1 cellular context compared by ENCODE assay signal in the genomic region with DNA sequence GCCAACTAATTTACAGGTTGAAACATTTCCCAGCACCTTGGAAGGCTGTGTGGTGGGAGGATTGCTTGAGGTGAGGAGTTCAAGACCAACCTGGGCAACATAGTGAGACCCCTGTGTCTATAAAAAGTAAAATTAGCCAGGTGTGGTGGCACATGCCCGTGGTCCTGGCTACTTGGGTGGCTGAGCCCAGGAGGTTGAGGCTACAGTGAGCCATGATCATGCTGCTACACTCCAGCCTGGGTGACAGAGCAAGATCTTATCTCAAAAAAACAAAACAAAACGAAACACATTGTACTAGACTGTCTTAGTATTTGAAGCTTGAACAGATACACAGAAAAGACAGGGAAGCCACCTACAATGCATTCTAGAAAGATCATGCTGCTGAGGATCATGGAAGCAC.
TF ChIP-seq lines count a peak whose summit lies in the region.

No MANE protein-coding gene starts in this region.

TF ChIP-seq in K562, 482 proteins besides CTCF, POLR2A, EP300 and RAD21 (continued from another document and continues in another):
- TF ChIP-seq, protein P1, sequence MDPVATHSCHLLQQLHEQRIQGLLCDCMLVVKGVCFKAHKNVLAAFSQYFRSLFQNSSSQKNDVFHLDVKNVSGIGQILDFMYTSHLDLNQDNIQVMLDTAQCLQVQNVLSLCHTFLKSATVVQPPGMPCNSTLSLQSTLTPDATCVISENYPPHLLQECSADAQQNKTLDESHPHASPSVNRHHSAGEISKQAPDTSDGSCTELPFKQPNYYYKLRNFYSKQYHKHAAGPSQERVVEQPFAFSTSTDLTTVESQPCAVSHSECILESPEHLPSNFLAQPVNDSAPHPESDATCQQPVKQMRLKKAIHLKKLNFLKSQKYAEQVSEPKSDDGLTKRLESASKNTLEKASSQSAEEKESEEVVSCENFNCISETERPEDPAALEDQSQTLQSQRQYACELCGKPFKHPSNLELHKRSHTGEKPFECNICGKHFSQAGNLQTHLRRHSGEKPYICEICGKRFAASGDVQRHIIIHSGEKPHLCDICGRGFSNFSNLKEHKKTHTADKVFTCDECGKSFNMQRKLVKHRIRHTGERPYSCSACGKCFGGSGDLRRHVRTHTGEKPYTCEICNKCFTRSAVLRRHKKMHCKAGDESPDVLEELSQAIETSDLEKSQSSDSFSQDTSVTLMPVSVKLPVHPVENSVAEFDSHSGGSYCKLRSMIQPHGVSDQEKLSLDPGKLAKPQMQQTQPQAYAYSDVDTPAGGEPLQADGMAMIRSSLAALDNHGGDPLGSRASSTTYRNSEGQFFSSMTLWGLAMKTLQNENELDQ (CRISPR knock-in tag; IDR thresholded peaks at IDR 0.05; ENCODE audit: borderline replicate concordance): no peak
- TF ChIP-seq NFXL1 (CRISPR knock-in tag; IDR thresholded peaks at IDR 0.05) (no peak), ZNF316 (IDR thresholded peaks at IDR 0.05) (peak; percentile 50; the same call in 1 of the 2 replicates), CC2D1A (IDR thresholded peaks at IDR 0.05) (no peak), CREB1 (IDR thresholded peaks at IDR 0.05) (no peak), CREB1 (CRISPR knock-in tag; IDR thresholded peaks at IDR 0.05) (no peak), ZFP36 (IDR thresholded peaks at IDR 0.05; ENCODE audit: low read depth, low read length, partially characterized antibody) (no peak), GATAD2A (IDR thresholded peaks at IDR 0.05) (peak; percentile 66; the same call in 1 of the 2 replicates), POLR3G (IDR thresholded peaks at IDR 0.05; ENCODE audit: extremely low read depth, insufficient read length, insufficient replicate concordance) (no peak), ARID1B (IDR thresholded peaks at IDR 0.05) (peak; percentile 62; the same call in 1 of the 2 replicates), XRCC4 (IDR thresholded peaks at IDR 0.05; ENCODE audit: extremely low read depth, insufficient read depth, insufficient read length) (no peak), EWSR1 (IDR thresholded peaks at IDR 0.05; ENCODE audit: borderline replicate concordance, low read depth, partially characterized antibody) (no peak), POLR2AphosphoS2 (IDR thresholded peaks at IDR 0.05; ENCODE audit: low read length) (no peak), HMBOX1 (IDR thresholded peaks at IDR 0.05) (no peak), IRF1 (CRISPR knock-in tag; IDR thresholded peaks at IDR 0.05; ENCODE audit: borderline replicate concordance) (no peak), ZNF668 (CRISPR knock-in tag; IDR thresholded peaks at IDR 0.05) (0 out of 2 replicates have a peak, but pooled peaks have one; percentile 33), NBN (IDR thresholded peaks at IDR 0.05; ENCODE audit: low read depth) (no peak), ILF3 (IDR thresholded peaks at IDR 0.05; ENCODE audit: borderline replicate concordance) (no peak), NR2C1 (IDR thresholded peaks at IDR 0.05) (no peak), NR2C1 (tag; IDR thresholded peaks at IDR 0.05) (0 out of 2 replicates have a peak, but pooled peaks have one; percentile 33), TBL1XR1 (IDR thresholded peaks at IDR 0.05; ENCODE audit: low read length in 2 of 2) (no peak), ZNF41 (CRISPR knock-in tag; conservative IDR thresholded peaks at IDR 0.05) (no peak), L3MBTL2 (IDR thresholded peaks at IDR 0.05) (peak; percentile 88), XRCC3 (IDR thresholded peaks at IDR 0.05) (no peak), KLF1 (tag; IDR thresholded peaks at IDR 0.05) (no peak), ZNF143 (CRISPR knock-in tag; IDR thresholded peaks at IDR 0.05) (no peak), ZNF124 (CRISPR knock-in tag; IDR thresholded peaks at IDR 0.05) (no peak), SOX6 (IDR thresholded peaks at IDR 0.05) (peak; percentile 96), PHB2 (IDR thresholded peaks at IDR 0.05; ENCODE audit: low read depth) (no peak), SMARCC2 (IDR thresholded peaks at IDR 0.05; ENCODE audit: low read depth) (no peak), ZNF239 (CRISPR knock-in tag; IDR thresholded peaks at IDR 0.05) (no peak), BACH1 (tag; IDR thresholded peaks at IDR 0.05) (peak; percentile 63; the same call in 1 of the 2 replicates), PHF21A (IDR thresholded peaks at IDR 0.05; ENCODE audit: borderline replicate concordance, low read depth) (no peak), ZNF609 (CRISPR knock-in tag; IDR thresholded peaks at IDR 0.05; ENCODE audit: borderline replicate concordance) (no peak), HNRNPK (IDR thresholded peaks at IDR 0.05; ENCODE audit: low read depth, low read length, poor library complexity, severe bottlenecking) (no peak), MCM5 (IDR thresholded peaks at IDR 0.05; ENCODE audit: low read depth) (no peak)
- TF ChIP-seq, protein P2, sequence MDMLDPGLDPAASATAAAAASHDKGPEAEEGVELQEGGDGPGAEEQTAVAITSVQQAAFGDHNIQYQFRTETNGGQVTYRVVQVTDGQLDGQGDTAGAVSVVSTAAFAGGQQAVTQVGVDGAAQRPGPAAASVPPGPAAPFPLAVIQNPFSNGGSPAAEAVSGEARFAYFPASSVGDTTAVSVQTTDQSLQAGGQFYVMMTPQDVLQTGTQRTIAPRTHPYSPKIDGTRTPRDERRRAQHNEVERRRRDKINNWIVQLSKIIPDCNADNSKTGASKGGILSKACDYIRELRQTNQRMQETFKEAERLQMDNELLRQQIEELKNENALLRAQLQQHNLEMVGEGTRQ (CRISPR knock-in tag; IDR thresholded peaks at IDR 0.05): no peak
- TF ChIP-seq, protein P3, sequence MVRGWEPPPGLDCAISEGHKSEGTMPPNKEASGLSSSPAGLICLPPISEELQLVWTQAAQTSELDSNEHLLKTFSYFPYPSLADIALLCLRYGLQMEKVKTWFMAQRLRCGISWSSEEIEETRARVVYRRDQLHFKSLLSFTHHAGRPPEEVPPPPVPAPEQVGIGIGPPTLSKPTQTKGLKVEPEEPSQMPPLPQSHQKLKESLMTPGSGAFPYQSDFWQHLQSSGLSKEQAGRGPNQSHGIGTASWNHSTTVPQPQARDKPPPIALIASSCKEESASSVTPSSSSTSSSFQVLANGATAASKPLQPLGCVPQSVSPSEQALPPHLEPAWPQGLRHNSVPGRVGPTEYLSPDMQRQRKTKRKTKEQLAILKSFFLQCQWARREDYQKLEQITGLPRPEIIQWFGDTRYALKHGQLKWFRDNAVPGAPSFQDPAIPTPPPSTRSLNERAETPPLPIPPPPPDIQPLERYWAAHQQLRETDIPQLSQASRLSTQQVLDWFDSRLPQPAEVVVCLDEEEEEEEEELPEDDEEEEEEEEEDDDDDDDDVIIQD (CRISPR knock-in tag; IDR thresholded peaks at IDR 0.05): no peak
- TF ChIP-seq, protein P4, sequence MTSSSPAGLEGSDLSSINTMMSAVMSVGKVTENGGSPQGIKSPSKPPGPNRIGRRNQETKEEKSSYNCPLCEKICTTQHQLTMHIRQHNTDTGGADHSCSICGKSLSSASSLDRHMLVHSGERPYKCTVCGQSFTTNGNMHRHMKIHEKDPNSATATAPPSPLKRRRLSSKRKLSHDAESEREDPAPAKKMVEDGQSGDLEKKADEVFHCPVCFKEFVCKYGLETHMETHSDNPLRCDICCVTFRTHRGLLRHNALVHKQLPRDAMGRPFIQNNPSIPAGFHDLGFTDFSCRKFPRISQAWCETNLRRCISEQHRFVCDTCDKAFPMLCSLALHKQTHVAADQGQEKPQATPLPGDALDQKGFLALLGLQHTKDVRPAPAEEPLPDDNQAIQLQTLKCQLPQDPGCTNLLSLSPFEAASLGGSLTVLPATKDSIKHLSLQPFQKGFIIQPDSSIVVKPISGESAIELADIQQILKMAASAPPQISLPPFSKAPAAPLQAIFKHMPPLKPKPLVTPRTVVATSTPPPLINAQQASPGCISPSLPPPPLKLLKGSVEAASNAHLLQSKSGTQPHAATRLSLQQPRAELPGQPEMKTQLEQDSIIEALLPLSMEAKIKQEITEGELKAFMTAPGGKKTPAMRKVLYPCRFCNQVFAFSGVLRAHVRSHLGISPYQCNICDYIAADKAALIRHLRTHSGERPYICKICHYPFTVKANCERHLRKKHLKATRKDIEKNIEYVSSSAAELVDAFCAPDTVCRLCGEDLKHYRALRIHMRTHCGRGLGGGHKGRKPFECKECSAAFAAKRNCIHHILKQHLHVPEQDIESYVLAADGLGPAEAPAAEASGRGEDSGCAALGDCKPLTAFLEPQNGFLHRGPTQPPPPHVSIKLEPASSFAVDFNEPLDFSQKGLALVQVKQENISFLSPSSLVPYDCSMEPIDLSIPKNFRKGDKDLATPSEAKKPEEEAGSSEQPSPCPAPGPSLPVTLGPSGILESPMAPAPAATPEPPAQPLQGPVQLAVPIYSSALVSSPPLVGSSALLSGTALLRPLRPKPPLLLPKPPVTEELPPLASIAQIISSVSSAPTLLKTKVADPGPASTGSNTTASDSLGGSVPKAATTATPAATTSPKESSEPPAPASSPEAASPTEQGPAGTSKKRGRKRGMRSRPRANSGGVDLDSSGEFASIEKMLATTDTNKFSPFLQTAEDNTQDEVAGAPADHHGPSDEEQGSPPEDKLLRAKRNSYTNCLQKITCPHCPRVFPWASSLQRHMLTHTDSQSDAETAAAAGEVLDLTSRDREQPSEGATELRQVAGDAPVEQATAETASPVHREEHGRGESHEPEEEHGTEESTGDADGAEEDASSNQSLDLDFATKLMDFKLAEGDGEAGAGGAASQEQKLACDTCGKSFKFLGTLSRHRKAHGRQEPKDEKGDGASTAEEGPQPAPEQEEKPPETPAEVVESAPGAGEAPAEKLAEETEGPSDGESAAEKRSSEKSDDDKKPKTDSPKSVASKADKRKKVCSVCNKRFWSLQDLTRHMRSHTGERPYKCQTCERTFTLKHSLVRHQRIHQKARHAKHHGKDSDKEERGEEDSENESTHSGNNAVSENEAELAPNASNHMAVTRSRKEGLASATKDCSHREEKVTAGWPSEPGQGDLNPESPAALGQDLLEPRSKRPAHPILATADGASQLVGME (CRISPR knock-in tag; IDR thresholded peaks at IDR 0.05): no peak
- TF ChIP-seq, protein P5, sequence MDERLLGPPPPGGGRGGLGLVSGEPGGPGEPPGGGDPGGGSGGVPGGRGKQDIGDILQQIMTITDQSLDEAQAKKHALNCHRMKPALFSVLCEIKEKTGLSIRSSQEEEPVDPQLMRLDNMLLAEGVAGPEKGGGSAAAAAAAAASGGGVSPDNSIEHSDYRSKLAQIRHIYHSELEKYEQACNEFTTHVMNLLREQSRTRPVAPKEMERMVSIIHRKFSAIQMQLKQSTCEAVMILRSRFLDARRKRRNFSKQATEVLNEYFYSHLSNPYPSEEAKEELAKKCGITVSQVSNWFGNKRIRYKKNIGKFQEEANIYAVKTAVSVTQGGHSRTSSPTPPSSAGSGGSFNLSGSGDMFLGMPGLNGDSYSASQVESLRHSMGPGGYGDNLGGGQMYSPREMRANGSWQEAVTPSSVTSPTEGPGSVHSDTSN (CRISPR knock-in tag; IDR thresholded peaks at IDR 0.05; ENCODE audit: low read depth): no peak
- TF ChIP-seq, protein P5 (tag; conservative IDR thresholded peaks at IDR 0.05; ENCODE audit: low read depth): no peak
- TF ChIP-seq, protein P6, sequence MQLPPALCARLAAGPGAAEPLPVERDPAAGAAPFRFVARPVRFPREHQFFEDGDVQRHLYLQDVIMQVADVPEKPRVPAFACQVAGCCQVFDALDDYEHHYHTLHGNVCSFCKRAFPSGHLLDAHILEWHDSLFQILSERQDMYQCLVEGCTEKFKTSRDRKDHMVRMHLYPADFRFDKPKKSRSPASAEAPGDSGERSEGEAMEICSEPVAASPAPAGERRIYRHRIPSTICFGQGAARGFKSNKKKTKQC (CRISPR knock-in tag; IDR thresholded peaks at IDR 0.05): no peak
